Comparison of ENCODE assay signal across 1 cellular context in the genomic region with DNA sequence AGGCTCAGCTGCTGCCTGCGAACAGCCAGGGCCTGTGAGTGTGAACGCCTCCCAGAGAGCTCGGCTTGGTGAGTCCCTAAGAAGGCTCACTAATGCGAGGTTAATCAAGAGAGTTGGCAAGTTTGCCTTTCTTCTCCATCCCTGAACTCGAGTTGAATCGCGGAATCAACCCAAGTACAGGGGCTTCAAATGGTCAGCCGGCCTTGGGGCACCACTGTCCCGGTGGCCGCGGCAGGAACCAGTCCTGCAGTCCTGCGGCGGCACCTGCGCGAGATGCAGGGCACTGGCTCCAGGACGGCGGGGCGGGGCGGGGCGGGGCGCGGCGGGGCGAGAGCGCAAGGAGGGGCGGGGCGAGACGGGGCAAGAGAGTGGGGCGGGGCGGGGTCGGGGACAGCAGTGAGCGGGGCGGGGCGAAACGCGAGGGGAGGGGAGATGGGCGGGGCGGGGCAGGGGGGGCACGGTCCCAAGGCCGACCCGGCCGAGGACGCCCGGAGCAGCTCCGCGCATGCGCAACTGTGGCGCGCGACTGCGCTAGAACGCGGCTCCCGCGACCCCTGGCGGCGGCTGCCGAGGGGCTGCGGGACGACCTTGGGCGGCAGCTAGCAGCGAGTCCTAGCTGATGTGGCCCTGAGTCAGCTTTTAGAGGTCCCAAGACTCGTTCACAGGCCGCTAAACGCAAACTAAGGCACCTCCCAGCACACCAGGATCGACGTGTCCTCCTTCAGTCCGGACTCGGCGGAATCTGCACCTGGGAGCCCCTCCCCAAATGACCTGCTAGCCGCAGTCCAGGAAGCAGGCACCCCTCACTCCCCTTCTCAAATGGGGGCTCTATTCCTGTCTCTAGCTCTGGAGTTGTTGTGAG.
TF ChIP-seq lines count a peak whose summit lies in the region.

No MANE protein-coding gene starts in this region.

TF ChIP-seq in HEK293, 187 proteins besides CTCF, POLR2A, EP300 and RAD21 (continued from another document):
- TF ChIP-seq ZNF416 (tag by site-specific recombination; IDR thresholded peaks at IDR 0.05) (no peak), ZNF266 (tag by site-specific recombination; IDR thresholded peaks at IDR 0.05; ENCODE audit: low read depth) (peak; percentile 97; the same call in 1 of the 2 replicates), ZNF169 (tag by site-specific recombination; IDR thresholded peaks at IDR 0.05) (no peak)
